In the genomic region with DNA sequence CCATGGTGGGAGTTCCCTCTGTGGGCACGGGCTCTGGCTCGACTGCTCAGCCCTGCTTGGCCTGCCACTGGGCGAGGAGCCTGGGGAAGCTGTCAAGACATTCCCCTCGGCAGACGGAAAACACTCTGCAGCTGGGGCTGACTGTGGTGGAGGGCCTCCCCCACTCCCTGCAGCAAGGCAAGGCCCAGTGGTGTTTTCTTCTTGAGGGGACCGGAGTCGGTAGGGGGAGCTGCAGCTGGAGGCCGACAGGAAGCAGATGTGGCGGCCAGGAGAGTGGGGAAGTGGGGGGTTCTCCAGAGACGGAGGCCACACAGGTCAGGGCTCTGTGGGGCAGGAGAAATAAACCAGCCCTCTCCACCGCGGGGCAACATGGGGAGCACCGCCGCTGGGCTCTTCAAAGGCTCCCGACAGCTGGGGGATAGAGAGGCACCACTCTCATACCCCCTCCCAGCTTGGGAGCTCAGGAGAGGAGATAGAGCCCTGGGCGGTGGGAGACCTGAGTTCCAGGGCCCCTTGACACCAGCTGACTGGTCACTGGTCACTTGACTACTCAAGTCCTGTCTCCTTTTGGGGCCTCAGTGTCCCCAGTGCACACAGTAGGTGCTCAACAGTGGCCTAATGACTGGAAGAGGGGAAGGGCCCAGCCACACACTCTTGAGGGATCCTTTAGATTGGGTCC, we compare ENCODE assay signal across 8 cellular contexts. TPM values are rescaled to one million over a fixed set of nuclear protein-coding genes. Genes with fewer than 3 reads are reported as not detected.
DNase-seq lines count a peak whose midpoint lies in the region; ATAC-seq, FAIRE-seq and TF ChIP-seq lines count a peak whose summit lies in the region.

No MANE protein-coding gene starts in this region.

- no peak overlapping the region for H3K27ac Mint-ChIP-seq in endodermal cell

- H3K4me3 Mint-ChIP-seq in endodermal cell, result no peak overlapping the region

- H3K27me3 ChIP-seq in DOHH2 (ENCODE audit: control insufficient read depth, low read length), result peaks cover 4% of the 10 kb centered on the region; the same call in 1 of the 2 replicates
- no peaks in the 10 kb centered on the region for H3K27me3 ChIP-seq in endodermal cell (ENCODE audit: control insufficient read depth, insufficient read depth, low read length, poor library complexity, severe bottlenecking)
- no peaks in the 10 kb centered on the region for H3K27me3 ChIP-seq in ovary
- H3K27me3 ChIP-seq in small intestine (ENCODE audit: control insufficient read depth in 2 of 2, insufficient read depth in 2 of 2, low read length in 2 of 2), result no peaks in the 10 kb centered on the region

- no peak overlapping the region for H3K4me2 ChIP-seq in DOHH2 (ENCODE audit: low read length)

- no peaks in the 10 kb centered on the region for H3K9me2 ChIP-seq in DOHH2 (replicated peaks; ENCODE audit: control insufficient read depth, low read length)

- H3K4me1 ChIP-seq in DOHH2 (ENCODE audit: control insufficient read depth, low read length) (peaks cover 6% of the 10 kb centered on the region), endodermal cell (ENCODE audit: control insufficient read depth, insufficient read depth, low read length) (no peaks in the 10 kb centered on the region), ovary (ENCODE audit: insufficient read depth) (peaks cover 16% of the 10 kb centered on the region), small intestine (ENCODE audit: control insufficient read depth in 2 of 2, insufficient read depth in 1 of 2, low read depth in 1 of 2, low read length in 1 of 2) (no peaks in the 10 kb centered on the region)

- no peak for FAIRE-seq in small intestine (lab: Jason Lieb, UNC)

- H3K27me3 Mint-ChIP-seq in endodermal cell (ENCODE audit: insufficient read depth), result no peaks in the 10 kb centered on the region

- intact Hi-C loops in ovary (cut with DNase I), result no loop called here

- H3K9ac ChIP-seq in endodermal cell (ENCODE audit: extremely low read depth, low read length, poor library complexity, severe bottlenecking), result no peak overlapping the region

- H3K27ac ChIP-seq in DOHH2 (ENCODE audit: low read depth, low read length) (no peak overlapping the region), endodermal cell (ENCODE audit: low read depth, low read length) (no peak overlapping the region), ovary (peak overlapping the region in 1 of 2 donors; percentile 29), small intestine (ENCODE audit: low read depth in 1 of 2, low read length in 1 of 2) (no peak overlapping the region)

- TF ChIP-seq POLR2A in ovary (IDR thresholded peaks at IDR 0.05), result no peak

- H3K36me3 ChIP-seq in DOHH2 (ENCODE audit: control insufficient read depth, low read length), result no peaks in the 10 kb centered on the region
- H3K36me3 ChIP-seq in endodermal cell (ENCODE audit: control insufficient read depth, insufficient read depth, low read length), result no peaks in the 10 kb centered on the region
- no peaks in the 10 kb centered on the region for H3K36me3 ChIP-seq in ovary
- peaks cover 0 to 3% of the 10 kb centered on the region in 2 donors for H3K36me3 ChIP-seq in small intestine (ENCODE audit: control insufficient read depth in 2 of 2, insufficient read depth in 2 of 2, low read length in 2 of 2)

- H3K79me2 ChIP-seq in DOHH2 (ENCODE audit: control insufficient read depth, low read length), result no peaks in the 10 kb centered on the region

- no peaks in the 10 kb centered on the region for H3F3A ChIP-seq in DOHH2 (ENCODE audit: control insufficient read depth, insufficient read depth)

- H3K9me3 ChIP-seq in DOHH2 (ENCODE audit: control insufficient read depth, insufficient read depth, low read length) (no peaks in the 10 kb centered on the region), endodermal cell (ENCODE audit: control insufficient read depth, low read length) (no peaks in the 10 kb centered on the region), ovary (no peaks in the 10 kb centered on the region), small intestine (ENCODE audit: control insufficient read depth, low read depth) (no peaks in the 10 kb centered on the region)

- peaks cover 4% of the 10 kb centered on the region for H3K36me3 Mint-ChIP-seq in endodermal cell (ENCODE audit: low read depth)

- no peaks in the 10 kb centered on the region for H3K4me1 Mint-ChIP-seq in endodermal cell

- WGBS in endodermal cell (ENCODE audit: insufficient coverage in 1 of 2, insufficient read length in 1 of 2), 2 experiments, result 91 to 100% methylated on average over 5 to 16 of the region's 16 CpGs
- WGBS in ovary, 3 donors, result 24 to 39% (median 27%) methylated on average over 16 of the region's 16 CpGs
- WGBS in small intestine, 3 donors, result 56 to 86% (median 75%) methylated on average over 15 to 16 of the region's 16 CpGs

- no peaks in the 10 kb centered on the region for H4K20me1 ChIP-seq in DOHH2 (ENCODE audit: control insufficient read depth, insufficient read depth, low read depth, low read length)

- ATAC-seq in HG03432 (IDR thresholded peaks at IDR 0.05; ENCODE audit: unreplicated experiment) (peak; percentile 63), GM18861 (IDR thresholded peaks at IDR 0.05; ENCODE audit: unreplicated experiment) (no peak), HG02759 (IDR thresholded peaks at IDR 0.05; ENCODE audit: unreplicated experiment) (no peak)

- H3K4me3 ChIP-seq in DOHH2 (ENCODE audit: low read length), result no peak overlapping the region
- no peak overlapping the region for H3K4me3 ChIP-seq in endodermal cell (ENCODE audit: low read length)
- H3K4me3 ChIP-seq in ovary, result no peak overlapping the region
- no peak overlapping the region for H3K4me3 ChIP-seq in small intestine (ENCODE audit: low read depth in 1 of 2, low read length in 2 of 2)

- no peak for TF ChIP-seq EP300 in ovary (IDR thresholded peaks at IDR 0.05)

- TF ChIP-seq CTCF in DOHH2 (IDR thresholded peaks at IDR 0.05; ENCODE audit: low read depth, low read length, poor library complexity, severe bottlenecking) (peak; percentile 38), endodermal cell (conservative IDR thresholded peaks at IDR 0.05) (no peak), ovary (IDR thresholded peaks at IDR 0.05) (peak in 1 of 3 donors; percentile 31)

- peak; percentile 46 for DNase-seq in endodermal cell
- peak; percentile 60 to 83 (median 64) for DNase-seq in ovary
- DNase-seq in NCI-H1694 (lab: John Stamatoyannopoulos, UW), result no peak
- DNase-seq in small intestine, result no peak

- H3K9me3 Mint-ChIP-seq in endodermal cell, result no peaks in the 10 kb centered on the region

RNA-seq across cellular contexts. Expression of gene PPIF, which starts 43.4 kb away (rescaled TPM):
- 10 to 100 TPM; 50.4 to 51.0 TPM for total RNA-seq in endodermal cell
- polyA plus RNA-seq in endodermal cell (2013, experiment 1 of 2), result 54.6 TPM
- 46.4 TPM for polyA plus RNA-seq in endodermal cell (2013, experiment 2 of 2)
- total RNA-seq in ovary, result 10 to 100 TPM; 15.5 to 39.2 (median 32.3) TPM
- polyA plus RNA-seq in ovary, result 10 to 100 TPM; 18.3 to 64.3 TPM
- polyA plus RNA-seq in small intestine, result 10 to 100 TPM; 35.3 to 71.5 (median 42.7) TPM

RNA-seq across cellular contexts. Expression of gene ZCCHC24, which starts 54.7 kb away (rescaled TPM):
- total RNA-seq in endodermal cell (10 to 100 TPM in 1 of 2 donors, 1 to 10 TPM in 1; 7.6 to 10.7 TPM), ovary (10 to 100 TPM; 21.6 to 92.1 (median 72.0) TPM)
- 11.2 TPM for polyA plus RNA-seq in endodermal cell (2013, experiment 1 of 2)
- polyA plus RNA-seq in endodermal cell (2013, experiment 2 of 2), result 11.5 TPM
- polyA plus RNA-seq in ovary (10 to 100 TPM; 33.5 to 35.9 TPM), small intestine (10 to 100 TPM in 2 of 3 donors, under 1 TPM in 1; 0.89 to 13.0 (median 10.5) TPM)

Comparison
In these comparisons a context has a peak if more than half of its experiments do, and no peak if none do; other contexts are left out.
1. DNase-seq: peak in endodermal cell (single experiment) and ovary (5 of 5); none in NCI-H1694 (single experiment) and small intestine (single experiment).